16 cellular contexts compared by ENCODE assay signal in genomic region chr18:48227206-48227605, GRCh38.
DNase-seq lines count a peak whose midpoint lies in the region; ATAC-seq and TF ChIP-seq lines count a peak whose summit lies in the region.
"Had no signal": no experiment of that assay in that cellular context is flagged by ENCODE, and none has a peak within 500 bp of the region (broad histone marks: within the 10 kb centered on the region; RNA-seq: fewer than 3 reads in every experiment).

No MANE protein-coding gene starts in this region.

- peak overlapping the region; percentile 57 for H3K27ac Mint-ChIP-seq in T-helper 17 cell
- H3K27ac Mint-ChIP-seq in glutamatergic neuron (ENCODE audit: unreplicated experiment) = peak overlapping the region; percentile 7
- no peak overlapping the region for H3K27ac Mint-ChIP-seq in activated naive CD8-positive, alpha-beta T cell treated with anti-CD3 and anti-CD28 coated beads for 36 hours
- H3K27ac Mint-ChIP-seq: type B pancreatic cell had no signal

- H3K4me1 Mint-ChIP-seq in T-helper 17 cell (peaks cover 31% of the 10 kb centered on the region), glutamatergic neuron (ENCODE audit: low read depth, unreplicated experiment) (peaks cover 23% of the 10 kb centered on the region)
- H3K4me1 Mint-ChIP-seq in activated naive CD8-positive, alpha-beta T cell treated with anti-CD3 and anti-CD28 coated beads for 36 hours = no peaks in the 10 kb centered on the region

- peak; percentile 57 for ATAC-seq in T-helper 17 cell
- no peak for ATAC-seq in omental fat pad (ENCODE audit: low FRiP score)

- peaks cover 6% of the 10 kb centered on the region for H3K9me3 Mint-ChIP-seq in glutamatergic neuron (ENCODE audit: unreplicated experiment)
- H3K9me3 Mint-ChIP-seq in activated naive CD8-positive, alpha-beta T cell treated with anti-CD3 and anti-CD28 coated beads for 36 hours = no peaks in the 10 kb centered on the region
- H3K9me3 Mint-ChIP-seq: type B pancreatic cell had no signal

- in situ Hi-C loops in KBM-7 (cut with MboI; ENCODE audit: low pct_unique_long_range_greater_than_20kb, low sequenced_read_pairs) = loop anchor here (25.0 kb wide), 1 partner anchor 210 kb away; no protein-coding TSS in a partner anchor

- TF ChIP-seq CTCF in glutamatergic neuron (IDR thresholded peaks at IDR 0.05; ENCODE audit: partially characterized antibody, unreplicated experiment) = no peak
- TF ChIP-seq CTCF in omental fat pad (IDR thresholded peaks at IDR 0.05) = no peak

- H3K36me3 Mint-ChIP-seq in T-helper 17 cell (ENCODE audit: low read depth) (no peaks in the 10 kb centered on the region), glutamatergic neuron (ENCODE audit: unreplicated experiment) (peaks cover 6% of the 10 kb centered on the region)
- no peaks in the 10 kb centered on the region for H3K36me3 Mint-ChIP-seq in activated naive CD8-positive, alpha-beta T cell treated with anti-CD3 and anti-CD28 coated beads for 36 hours
- H3K36me3 Mint-ChIP-seq: type B pancreatic cell had no signal

- peak in 2 of 3 experiments; percentile 27 to 49 for DNase-seq in NCI-H1417 (lab: John Stamatoyannopoulos, UW)
- no peak for DNase-seq in NCI-H1417 treated with DMSO at 0.1 percent for 48 hours (lab: John Stamatoyannopoulos, UW)
- DNase-seq in M059J (ENCODE audit: low read depth) = peak; percentile 27
- DNase-seq in T-helper 17 cell = no peak
- no peak for DNase-seq in glutamatergic neuron
- no peak for DNase-seq in omental fat pad (ENCODE audit: low spot score)
- DNase-seq in KBM-7 = no peak
- no peak for DNase-seq in activated naive CD8-positive, alpha-beta T cell treated with anti-CD3 and anti-CD28 coated beads for 36 hours
- DNase-seq: activated CD4-positive, alpha-beta T cell treated with anti-CD3 and anti-CD28 coated beads, Interleukin-2, amount 50 U/mL, for 4 hours; Calu3; colonic mucosa; Karpas-422; NCI-H510A treated with DMSO at 0.1 percent for 48 hours; SHP77 treated with DMSO at 0.1 percent for 48 hours; stimulated activated CD4-positive, alpha-beta T cell treated with anti-CD3 and anti-CD28 coated beads, Interleukin-15, amount 100 ng/mL, for 24 hours had no signal

- H3K4me3 Mint-ChIP-seq in T-helper 17 cell (peak overlapping the region; percentile 41), glutamatergic neuron (ENCODE audit: unreplicated experiment) (no peak overlapping the region)
- no peak overlapping the region for H3K4me3 Mint-ChIP-seq in activated naive CD8-positive, alpha-beta T cell treated with anti-CD3 and anti-CD28 coated beads for 36 hours
- H3K4me3 Mint-ChIP-seq: type B pancreatic cell had no signal

- H3K9me3 ChIP-seq in T-helper 17 cell (ENCODE audit: control insufficient read depth, low read length, poor library complexity, severe bottlenecking) = no peaks in the 10 kb centered on the region
- H3K9me3 ChIP-seq: colonic mucosa had no signal

- peaks cover 19% of the 10 kb centered on the region for H3K27me3 Mint-ChIP-seq in T-helper 17 cell
- H3K27me3 Mint-ChIP-seq in glutamatergic neuron (ENCODE audit: unreplicated experiment) = peaks cover 5% of the 10 kb centered on the region
- peaks cover 8% of the 10 kb centered on the region for H3K27me3 Mint-ChIP-seq in activated naive CD8-positive, alpha-beta T cell treated with anti-CD3 and anti-CD28 coated beads for 36 hours
- H3K27me3 Mint-ChIP-seq: type B pancreatic cell had no signal

Comparison
In these comparisons a context has a peak if more than half of its experiments do, and no peak if none do; other contexts are left out.
1. DNase-seq: peak in NCI-H1417 (2 of 3) and M059J (single experiment); none in NCI-H1417 treated with DMSO at 0.1 percent for 48 hours (single experiment), T-helper 17 cell (0 of 3), glutamatergic neuron (single experiment), omental fat pad (single experiment), KBM-7 (single experiment) and activated naive CD8-positive, alpha-beta T cell treated with anti-CD3 and anti-CD28 coated beads for 36 hours (single experiment).